In genomic region chr2:143717053-143717452, GRCh38 we compare ENCODE assay signal across 17 cellular contexts.
A peak's percentile ranks its signal among the peaks of the same experiment; 100 is the strongest.
DNase-seq lines count a peak whose midpoint lies in the region; ATAC-seq, FAIRE-seq and TF ChIP-seq lines count a peak whose summit lies in the region.
"Had no signal": no experiment of that assay in that cellular context is flagged by ENCODE, and none has a peak within 500 bp of the region (broad histone marks: within the 10 kb centered on the region; RNA-seq: fewer than 3 reads in every experiment).

No MANE protein-coding gene starts in this region.

- 0 out of 3 replicates have a peak overlapping the region, but pooled peaks have one; percentile 4 for H3K4me2 ChIP-seq in A549

- H3K27ac Mint-ChIP-seq in immature natural killer cell: peak overlapping the region in 2 of 6 donors; percentile 20 to 30
- H3K27ac Mint-ChIP-seq: nephron progenitor cell had no signal

- 38% methylated on average over 6 of the region's 6 CpGs for WGBS in A549 (ENCODE audit: missing lambda C conversion rate)
- WGBS in ovary, 3 donors: 3 to 12% (median 6%) methylated on average over 6 of the region's 6 CpGs

- H3K9me3 Mint-ChIP-seq in immature natural killer cell: no peaks in the 10 kb centered on the region

- H3K27me3 Mint-ChIP-seq in immature natural killer cell (ENCODE audit: low read depth in 3 of 3): peaks cover 0 to 2% (median 0%) of the 10 kb centered on the region in 3 donors

- no peak for TF ChIP-seq POLR2A in A549 (IDR thresholded peaks at IDR 0.05; ENCODE audit: low read length)
- no peak for TF ChIP-seq POLR2A in ovary (IDR thresholded peaks at IDR 0.05)

- no peaks in the 10 kb centered on the region for H3K27me3 ChIP-seq in ovary
- H3K27me3 ChIP-seq: adrenal gland, spleen had no signal

- H3K4me1 ChIP-seq in A549: no peaks in the 10 kb centered on the region
- H3K4me1 ChIP-seq in ovary (ENCODE audit: insufficient read depth): no peaks in the 10 kb centered on the region

- no peak for FAIRE-seq in A549 (lab: Jason Lieb, UNC)

- H3K36me3 ChIP-seq in ovary: no peaks in the 10 kb centered on the region
- H3K36me3 ChIP-seq: adrenal gland had no signal

- TF ChIP-seq RAD21 in A549 (conservative IDR thresholded peaks at IDR 0.05 in 1 of 2, IDR thresholded peaks at IDR 0.05 in 1 of 2): no peak

- no peak overlapping the region for H3K27ac ChIP-seq in A549
- H3K27ac ChIP-seq in ovary: peak overlapping the region in 1 of 2 donors; percentile 28
- H3K27ac ChIP-seq: adrenal gland, spleen had no signal

- H3K4me3 ChIP-seq in A549 (no peak overlapping the region), cardiac fibroblast (replicated peaks in 1 of 2; ENCODE audit: low read depth in 2 of 2, low read length in 2 of 2) (no peak overlapping the region), ovary (no peak overlapping the region)
- H3K4me3 ChIP-seq: adrenal gland, spleen had no signal

- H3K4me1 Mint-ChIP-seq in immature natural killer cell: peaks cover 28 to 67% of the 10 kb centered on the region in 2 donors

- H3K9me3 ChIP-seq in A549 (peaks cover 1% of the 10 kb centered on the region; the same call in 1 of the 3 replicates), ovary (no peaks in the 10 kb centered on the region)
- H3K9me3 ChIP-seq: adrenal gland, spleen had no signal

- ATAC-seq in A549 (no peak), GM21381 (IDR thresholded peaks at IDR 0.05; ENCODE audit: unreplicated experiment) (no peak)
- no peak for ATAC-seq in activated CD4-positive, CD25-positive, alpha-beta regulatory T cell treated with anti-CD3 and anti-CD28 coated beads, Interleukin-2, amount 50 U/mL, for 24 hours

- peaks cover 13 to 34% (median 30%) of the 10 kb centered on the region in 3 donors for H3K36me3 Mint-ChIP-seq in immature natural killer cell

- intact Hi-C loops in ovary (cut with DNase I): no loop called here

- TF ChIP-seq EP300 in A549 (IDR thresholded peaks at IDR 0.05) (no peak), ovary (IDR thresholded peaks at IDR 0.05) (no peak)

- POLR2A ChIA-PET in A549 (lab: Yijun Ruan, JAX): no interaction called here

- peak overlapping the region in 1 of 5 donors; percentile 18 for H3K4me3 Mint-ChIP-seq in immature natural killer cell
- H3K4me3 Mint-ChIP-seq: nephron progenitor cell had no signal

- DNase-seq in A549 (ENCODE audit: low read depth in 1 of 2, low spot score in 1 of 2) (no peak), LHCN-M2 (ENCODE audit: low read depth) (peak; percentile 9), cardiac fibroblast (ENCODE audit: low read depth in 2 of 2) (peak; percentile 6 to 31), ovary (peak in 3 of 5 donors; percentile 14 to 28 (median 16)), immature natural killer cell (no peak), HPDE6-E6E7 (ENCODE audit: extremely low spot score) (no peak)
- DNase-seq: activated CD4-positive, alpha-beta T cell treated with anti-CD3 and anti-CD28 coated beads for 1 hour; activated T-cell treated with anti-CD3 and anti-CD28 coated beads for 4 hours; DMS79; glutamatergic neuron; Karpas-422; nephron progenitor cell; spleen; trophoblast cell had no signal

- TF ChIP-seq CTCF in A549 (IDR thresholded peaks at IDR 0.05): no peak
- no peak for TF ChIP-seq CTCF in cardiac fibroblast (IDR thresholded peaks at IDR 0.05; ENCODE audit: low read depth, low read length)
- no peak for TF ChIP-seq CTCF in ovary (IDR thresholded peaks at IDR 0.05)

- CTCF ChIA-PET in A549 (lab: Yijun Ruan, JAX): no interaction called here

TF ChIP-seq in A549, 52 proteins besides CTCF, POLR2A, EP300 and RAD21:
- TF ChIP-seq CBX2 (IDR thresholded peaks at IDR 0.05; ENCODE audit: borderline replicate concordance, low read depth) (no peak), POLR2AphosphoS2 (conservative IDR thresholded peaks at IDR 0.05; ENCODE audit: low read length) (no peak), ATOH8 (CRISPR knock-in tag; IDR thresholded peaks at IDR 0.05; ENCODE audit: low read depth) (no peak), SREBF2 (IDR thresholded peaks at IDR 0.05) (no peak), HOXB13 (CRISPR knock-in tag; IDR thresholded peaks at IDR 0.05; ENCODE audit: low read depth) (no peak), NR3C1 (IDR thresholded peaks at IDR 0.05) (no peak), CHD4 (IDR thresholded peaks at IDR 0.05; ENCODE audit: borderline replicate concordance) (no peak)
- TF ChIP-seq, protein P1, sequence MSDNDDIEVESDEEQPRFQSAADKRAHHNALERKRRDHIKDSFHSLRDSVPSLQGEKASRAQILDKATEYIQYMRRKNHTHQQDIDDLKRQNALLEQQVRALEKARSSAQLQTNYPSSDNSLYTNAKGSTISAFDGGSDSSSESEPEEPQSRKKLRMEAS (IDR thresholded peaks at IDR 0.05): no peak

Comparison
In these comparisons a context has a peak if more than half of its experiments do, and no peak if none do; other contexts are left out.
1. DNase-seq: peak in LHCN-M2 (single experiment), cardiac fibroblast (2 of 2) and ovary (3 of 5); none in A549 (0 of 2), immature natural killer cell (0 of 3) and HPDE6-E6E7 (single experiment).